Comparison of ENCODE assay signal across 21 cellular contexts in the genomic region with DNA sequence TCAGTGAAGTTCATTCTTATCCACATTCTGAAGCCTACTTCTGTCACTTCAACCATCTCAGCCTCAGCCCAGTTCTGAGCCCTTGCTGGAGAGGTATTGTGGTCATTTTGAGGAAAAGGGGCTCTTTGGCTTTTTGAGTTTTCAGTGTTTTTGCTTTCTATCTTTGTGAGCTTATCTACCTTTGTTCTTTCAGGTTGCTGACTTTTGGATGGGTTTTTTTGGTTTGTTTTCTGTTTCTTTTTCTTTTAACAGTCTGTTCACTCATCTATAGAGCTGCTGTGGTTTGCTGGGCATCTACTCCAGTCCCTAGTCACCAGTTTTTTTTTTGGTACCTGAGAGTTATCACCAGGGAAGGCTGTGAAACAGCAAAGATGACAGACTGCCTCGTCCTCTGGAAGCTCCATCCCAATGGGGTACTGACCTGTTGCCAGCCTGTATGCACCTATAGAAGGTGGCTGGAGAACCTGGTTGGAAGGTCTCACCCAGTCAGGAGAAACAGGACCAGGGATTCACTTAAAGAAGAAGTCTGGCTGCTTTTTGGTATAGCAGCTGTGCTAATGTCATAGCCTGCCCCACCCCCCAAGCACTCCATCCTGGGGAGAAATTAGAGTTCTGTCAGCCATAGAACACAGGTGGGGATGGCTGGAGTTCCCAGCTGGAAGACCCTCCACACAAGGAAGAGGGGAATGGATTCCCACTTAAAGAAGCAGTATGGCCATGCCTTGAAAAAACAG.
A peak's percentile ranks its signal among the peaks of the same experiment; 100 is the strongest.
DNase-seq lines count a peak whose midpoint lies in the region; ATAC-seq, FAIRE-seq and TF ChIP-seq lines count a peak whose summit lies in the region.
"Had no signal": no experiment of that assay in that cellular context is flagged by ENCODE, and none has a peak within 500 bp of the region (broad histone marks: within the 10 kb centered on the region; RNA-seq: fewer than 3 reads in every experiment).

No MANE protein-coding gene starts in this region.

- H3K4me1 Mint-ChIP-seq in mesothelial cell of epicardium: no peaks in the 10 kb centered on the region
- H3K4me1 Mint-ChIP-seq: activated CD8-positive, alpha-beta memory T cell treated with anti-CD3 and anti-CD28 coated beads, Interleukin-2, amount 10 ng/mL, durations not matched to agents 7 days and 5 days had no signal

- no peak for TF ChIP-seq POLR2A in GM18505 (IDR thresholded peaks at IDR 0.05; ENCODE audit: borderline replicate concordance, extremely low read depth, insufficient read depth, insufficient read length)

- H3K36me3 ChIP-seq in kidney (ENCODE audit: control insufficient read depth in 1 of 2, insufficient read depth in 2 of 2, low read length in 2 of 2): no peaks in the 10 kb centered on the region
- H3K36me3 ChIP-seq: SJSA1 had no signal

- no peak for FAIRE-seq in kidney (lab: Jason Lieb, UNC)
- FAIRE-seq: A549 had no signal

- intact Hi-C loops in kidney (cut with DNase I): no loop called here

- H3K9me3 ChIP-seq in kidney (ENCODE audit: control insufficient read depth in 1 of 2, low read length in 2 of 2): peaks cover 0 to 3% of the 10 kb centered on the region in 2 donors
- H3K9me3 ChIP-seq: A549, SJSA1 had no signal

- H3K27me3 Mint-ChIP-seq in mesothelial cell of epicardium (ENCODE audit: low read depth): no peaks in the 10 kb centered on the region

- no peak for DNase-seq in mesothelial cell of epicardium (ENCODE audit: low spot score in 2 of 2, unreplicated experiment in 2 of 2)
- DNase-seq in NCI-H128 (lab: John Stamatoyannopoulos, UW; ENCODE audit: unreplicated experiment): no peak
- no peak for DNase-seq in kidney
- DNase-seq: activated CD4-positive, alpha-beta T cell treated with anti-CD3 and anti-CD28 coated beads for 1 hour; activated CD8-positive, alpha-beta memory T cell treated with anti-CD3 and anti-CD28 coated beads, Interleukin-2, amount 10 ng/mL, durations not matched to agents 7 days and 5 days; H7; hippocampal formation; kidney glomerular epithelial cell; mucosa of descending colon; NCI-H2029 treated with DMSO at 0.1 percent for 48 hours; NCI-H69; PC-3; right cardiac atrium had no signal

- H3K36me3 Mint-ChIP-seq in mesothelial cell of epicardium: no peaks in the 10 kb centered on the region
- H3K36me3 Mint-ChIP-seq: activated CD8-positive, alpha-beta memory T cell treated with anti-CD3 and anti-CD28 coated beads, Interleukin-2, amount 10 ng/mL, durations not matched to agents 7 days and 5 days had no signal

- H3K27ac ChIP-seq in kidney (ENCODE audit: low read depth in 2 of 2, low read length in 2 of 2): no peak overlapping the region
- H3K27ac ChIP-seq: A549, C4-2B, SJSA1 had no signal

- peak; percentile 64 for ATAC-seq in GM18505 (IDR thresholded peaks at IDR 0.05; ENCODE audit: unreplicated experiment)
- peak; percentile 99 for ATAC-seq in GM19455 (IDR thresholded peaks at IDR 0.05; ENCODE audit: unreplicated experiment)
- ATAC-seq in HG02763 (IDR thresholded peaks at IDR 0.05; ENCODE audit: unreplicated experiment): peak; percentile 70
- ATAC-seq in HG03342 (IDR thresholded peaks at IDR 0.05; ENCODE audit: unreplicated experiment): peak; percentile 92
- ATAC-seq in GM21367 (IDR thresholded peaks at IDR 0.05; ENCODE audit: unreplicated experiment): no peak
- ATAC-seq: A549; activated CD8-positive, alpha-beta memory T cell treated with anti-CD3 and anti-CD28 coated beads, Interleukin-2, amount 10 ng/mL, durations not matched to agents 7 days and 5 days; mucosa of descending colon; PC-3; right cardiac atrium had no signal

- no peaks in the 10 kb centered on the region for H3K4me1 ChIP-seq in kidney (ENCODE audit: control insufficient read depth in 1 of 2, insufficient read depth in 1 of 2, low read depth in 1 of 2, low read length in 2 of 2)
- H3K4me1 ChIP-seq: A549, SJSA1 had no signal

- no peak overlapping the region for H3K9ac ChIP-seq in kidney (ENCODE audit: low read length in 2 of 2)

- peaks cover 28% of the 10 kb centered on the region for H3K9me3 Mint-ChIP-seq in mesothelial cell of epicardium

- H3K4me3 Mint-ChIP-seq in mesothelial cell of epicardium: no peak overlapping the region
- H3K4me3 Mint-ChIP-seq: activated CD8-positive, alpha-beta memory T cell treated with anti-CD3 and anti-CD28 coated beads, Interleukin-2, amount 10 ng/mL, durations not matched to agents 7 days and 5 days had no signal

- no peak overlapping the region for H3K4me3 ChIP-seq in kidney (ENCODE audit: low read length in 2 of 2)
- H3K4me3 ChIP-seq: A549, mucosa of descending colon, SJSA1 had no signal

- TF ChIP-seq CTCF in mesothelial cell of epicardium (IDR thresholded peaks at IDR 0.05; ENCODE audit: unreplicated experiment): no peak
- no peak for TF ChIP-seq CTCF in kidney (IDR thresholded peaks at IDR 0.05; ENCODE audit: borderline replicate concordance, extremely low read depth, insufficient read depth)

- H3K27ac Mint-ChIP-seq in mesothelial cell of epicardium: no peak overlapping the region
- H3K27ac Mint-ChIP-seq: activated CD8-positive, alpha-beta memory T cell treated with anti-CD3 and anti-CD28 coated beads, Interleukin-2, amount 10 ng/mL, durations not matched to agents 7 days and 5 days had no signal
